In genomic region chr19:5681446-5682292, GRCh38 we compare ENCODE assay signal across 8 cellular contexts. TPM values are rescaled to one million over a fixed set of nuclear protein-coding genes. Genes with fewer than 3 reads are reported as not detected.
A peak's percentile ranks its signal among the peaks of the same experiment; 100 is the strongest.
DNase-seq lines count a peak whose midpoint lies in the region; ATAC-seq, FAIRE-seq and TF ChIP-seq lines count a peak whose summit lies in the region.

No MANE protein-coding gene starts in this region.

- H3K79me2 ChIP-seq in K562 (ENCODE audit: control insufficient read depth, insufficient read depth, low read length) = peaks cover 12% of the 10 kb centered on the region

- peaks cover 23% of the 10 kb centered on the region for H3K4me1 Mint-ChIP-seq in activated naive CD4-positive, alpha-beta T cell treated with anti-CD3 and anti-CD28 coated beads for 36 hours (ENCODE audit: low read depth)
- H3K4me1 Mint-ChIP-seq in memory B cell = peaks cover 28% of the 10 kb centered on the region
- H3K4me1 Mint-ChIP-seq in type B pancreatic cell (ENCODE audit: unreplicated experiment) = peaks cover 9% of the 10 kb centered on the region

- CTCF ChIA-PET in activated naive CD4-positive, alpha-beta T cell treated with anti-CD3 and anti-CD28 coated beads for 36 hours (lab: Charles Lee) = no interaction called here
- CTCF ChIA-PET in K562 (lab: Yijun Ruan, JAX; ENCODE audit: low intra/inter-chr PET ratio) = interaction anchor here (0.6 kb wide), 1 partner anchor 12 kb away, joined by 6 read pairs; no protein-coding TSS in a partner anchor

- no peaks in the 10 kb centered on the region for H3K9me3 ChIP-seq in K562 (replicated peaks; ENCODE audit: control insufficient read depth, insufficient read depth, low read depth, low read length)

- intact Hi-C loops in activated naive CD4-positive, alpha-beta T cell treated with anti-CD3 and anti-CD28 coated beads for 36 hours (cut with micrococcal nuclease) = loop anchor here (2.0 kb wide), 1 partner anchor 223 kb away; the partner anchor contains the start of gene VMAC
- intact Hi-C loops in K562 (cut with micrococcal nuclease) = loop anchor here (10.0 kb wide), 1 partner anchor 57 kb away; the partner anchor contains the start of genes SAFB and SAFB2

- H3K36me3 Mint-ChIP-seq in activated naive CD4-positive, alpha-beta T cell treated with anti-CD3 and anti-CD28 coated beads for 36 hours (ENCODE audit: low read depth) = peaks cover 6% of the 10 kb centered on the region
- H3K36me3 Mint-ChIP-seq in memory B cell (no peaks in the 10 kb centered on the region), type B pancreatic cell (no peaks in the 10 kb centered on the region)

- TF ChIP-seq CTCF in K562 (IDR thresholded peaks at IDR 0.05 in 2 of 3, conservative IDR thresholded peaks at IDR 0.05 in 1 of 3; ENCODE audit: insufficient read depth in 2 of 3, low read depth in 1 of 3, low read length in 3 of 3) (no peak), type B pancreatic cell (conservative IDR thresholded peaks at IDR 0.05) (no peak)

- peak overlapping the region; percentile 74 for H3K4me3 Mint-ChIP-seq in activated naive CD4-positive, alpha-beta T cell treated with anti-CD3 and anti-CD28 coated beads for 36 hours
- H3K4me3 Mint-ChIP-seq in memory B cell (peak overlapping the region; percentile 87), type B pancreatic cell (peak overlapping the region; percentile 83)

- no peaks in the 10 kb centered on the region for H3K9me3 Mint-ChIP-seq in activated naive CD4-positive, alpha-beta T cell treated with anti-CD3 and anti-CD28 coated beads for 36 hours
- H3K9me3 Mint-ChIP-seq in memory B cell = peaks cover 3% of the 10 kb centered on the region
- H3K9me3 Mint-ChIP-seq in type B pancreatic cell = no peaks in the 10 kb centered on the region

- POLR2A ChIA-PET in K562 (lab: Yijun Ruan, JAX) = interaction anchor here (1.0 to 1.7 kb wide), 4 partner anchors 9 to 110 kb away, joined by 3 to 11 read pairs (median 5); partner anchors contain the start of genes CATSPERD, DUS3L and LONP1

- no peak for FAIRE-seq in K562 (lab: Jason Lieb, UNC)

- H3K27ac ChIP-seq in K562 (ENCODE audit: extremely low read depth, low read depth, low read length) = no peak overlapping the region; the same call in 2 of the 3 replicates

- in situ Hi-C loops in K562 (cut with MboI) = no loop called here

- BruUV-seq in K562 (replicated peaks; lab: Mats Ljungman, UMichigan) = no TSS peak

- ATAC-seq in K562 = no peak
- ATAC-seq in memory B cell (ENCODE audit: low read depth) = no peak
- ATAC-seq in HG02642 (IDR thresholded peaks at IDR 0.05; ENCODE audit: poor library complexity, unreplicated experiment) = no peak

- WGBS in K562 (ENCODE audit: insufficient coverage, low coverage, missing lambda C conversion rate) = 36% methylated on average over 14 of the region's 14 CpGs

- peak overlapping the region; percentile 51 for H3K27ac Mint-ChIP-seq in activated naive CD4-positive, alpha-beta T cell treated with anti-CD3 and anti-CD28 coated beads for 36 hours
- H3K27ac Mint-ChIP-seq in memory B cell = peak overlapping the region; percentile 93
- peak overlapping the region; percentile 42 for H3K27ac Mint-ChIP-seq in type B pancreatic cell

- no peaks in the 10 kb centered on the region for H3K9me1 ChIP-seq in K562 (ENCODE audit: control insufficient read depth, insufficient read depth, low read length)

- TF ChIP-seq POLR2A in K562 (conservative IDR thresholded peaks at IDR 0.05) = no peak

- no peak for TF ChIP-seq EP300 in K562 (IDR thresholded peaks at IDR 0.05; ENCODE audit: low read length)

- peaks cover 25 to 68% of the 10 kb centered on the region in 2 experiments for H3K4me1 ChIP-seq in K562 (replicated peaks in 1 of 2; ENCODE audit: control insufficient read depth in 2 of 2, insufficient read depth in 2 of 2, low read length in 2 of 2)

- TF ChIP-seq RAD21 in K562 (CRISPR knock-in tag; conservative IDR thresholded peaks at IDR 0.05 in 1 of 2, IDR thresholded peaks at IDR 0.05 in 1 of 2) = no peak

- H3K27me3 Mint-ChIP-seq in activated naive CD4-positive, alpha-beta T cell treated with anti-CD3 and anti-CD28 coated beads for 36 hours (ENCODE audit: low read depth) = no peaks in the 10 kb centered on the region
- H3K27me3 Mint-ChIP-seq in memory B cell (no peaks in the 10 kb centered on the region), type B pancreatic cell (peaks cover 3% of the 10 kb centered on the region)

- peak overlapping the region; percentile 100 for H2AFZ ChIP-seq in K562 (ENCODE audit: low read depth, low read length)

- no peaks in the 10 kb centered on the region for H3K27me3 ChIP-seq in K562 (ENCODE audit: control insufficient read depth in 2 of 2, insufficient read depth in 2 of 2, low read length in 2 of 2)

- peak overlapping the region; percentile 99 for H3K4me2 ChIP-seq in K562 (ENCODE audit: insufficient read depth, low read length)

- H3K4me3 ChIP-seq in K562 = peak overlapping the region; percentile 94; the same call in 1 of the 2 replicates

- H4K20me1 ChIP-seq in K562 (replicated peaks; ENCODE audit: control insufficient read depth, insufficient read depth, low read length) = peaks cover 6% of the 10 kb centered on the region; the same call in 1 of the 2 replicates

- no peak for DNase-seq in activated naive CD4-positive, alpha-beta T cell treated with anti-CD3 and anti-CD28 coated beads for 36 hours
- DNase-seq in activated naive CD4-positive, alpha-beta T cell treated with anti-CD3 and anti-CD28 coated beads, Interleukin-2, amount 50 U/mL, for 16 hours = no peak
- DNase-seq in K562 (ENCODE audit: extremely low read depth in 1 of 4, low spot score in 3 of 4) (no peak), memory B cell (ENCODE audit: low spot score in 2 of 2) (no peak), type B pancreatic cell (ENCODE audit: extremely low spot score, unreplicated experiment) (no peak), SK-N-DZ (ENCODE audit: low spot score) (no peak), NOMO-1 (lab: John Stamatoyannopoulos, UW; ENCODE audit: unreplicated experiment in 2 of 2) (no peak)

- peaks cover 17% of the 10 kb centered on the region; the same call in 2 of the 3 replicates for H3K36me3 ChIP-seq in K562 (ENCODE audit: control insufficient read depth, insufficient read depth, low read length)

- H3K9ac ChIP-seq in K562 (ENCODE audit: insufficient read depth in 1 of 2, low read depth in 2 of 2, low read length in 2 of 2) = peak overlapping the region in 1 of 2 experiments; percentile 100; a peak in 2 of 4 replicates

RNA-seq across cellular contexts. Expression of gene HSD11B1L, which starts 0.8 kb away (rescaled TPM):
- total RNA-seq in activated naive CD4-positive, alpha-beta T cell treated with anti-CD3 and anti-CD28 coated beads for 36 hours = 1 to 10 TPM; 2.6 to 3.0 TPM
- 1.9 and 5.4 TPM in 2 replicates for total RNA-seq in K562 (2011; cell fraction: chromatin; rRNA removed; ENCODE audit: low replicate concordance)
- 5.4 and 5.5 TPM in 2 replicates for total RNA-seq in K562 (2011; cell fraction: nucleolus; rRNA removed)
- total RNA-seq in K562 (2011; cell fraction: nucleoplasm; rRNA removed) = 4.8 TPM in 2 replicates
- total RNA-seq in K562 (2014; rRNA removed) = 4.9 and 7.7 TPM in 2 replicates
- 1.2 and 1.4 TPM in 2 replicates for total RNA-seq in K562 (2014; rRNA removed; fragmentation: Illumina TruSeq; extraction: Trizol)
- 2.0 and 2.3 TPM in 2 replicates for total RNA-seq in K562 (2015; rRNA removed; fragmentation: Illumina TruSeq; extraction: Trizol)
- total RNA-seq in K562 (2021) = 3.6 and 4.3 TPM in 2 replicates
- polyA plus RNA-seq in K562 (2011; rRNA removed) = 2.3 and 3.1 TPM in 2 replicates
- 4.4 and 11.4 TPM in 2 replicates for polyA plus RNA-seq in K562 (2011; cell fraction: cytosol; rRNA removed)
- 7.8 and 11.4 TPM in 2 replicates for polyA plus RNA-seq in K562 (2011; cell fraction: nucleus; rRNA removed)
- polyA plus RNA-seq in K562 (2012) = 3.4 and 7.3 TPM in 2 replicates
- 1.7 and 2.2 TPM in 2 replicates for polyA plus RNA-seq in K562 (2014; fragmentation: Illumina TruSeq; extraction: Trizol)
- polyA plus RNA-seq in K562 (2014; fragmentation: Nextera tagmentation; extraction: Ambion mirVana) = under 1 TPM; 0.31 to 0.36 TPM
- 4.7 and 6.3 TPM in 2 replicates for polyA plus RNA-seq in K562 (2014; rRNA removed)
- 0.39 and 0.63 TPM in 2 replicates for polyA minus RNA-seq in K562 (2011; rRNA and poly(A)+ RNA removed)
- polyA minus RNA-seq in K562 (2011; cell fraction: cytosol; rRNA and poly(A)+ RNA removed) = 2.2 and 2.4 TPM in 2 replicates
- 0.56 and 0.94 TPM in 2 replicates for polyA minus RNA-seq in K562 (2011; cell fraction: nucleus; rRNA and poly(A)+ RNA removed)
- total RNA-seq in type B pancreatic cell (ENCODE audit: low replicate concordance) = 6.2 and 11.0 TPM in 2 replicates
- 45.0 and 46.0 TPM in 2 replicates for polyA plus RNA-seq in SK-N-DZ (2014; cell fraction: cytosol; rRNA removed)
- polyA plus RNA-seq in SK-N-DZ (2014; cell fraction: nucleus; rRNA removed) = 56.8 and 68.8 TPM in 2 replicates

RNA-seq across cellular contexts. Expression of gene MICOS13, which starts 1.4 kb away (rescaled TPM):
- 10 to 100 TPM; 43.3 to 44.8 TPM for total RNA-seq in activated naive CD4-positive, alpha-beta T cell treated with anti-CD3 and anti-CD28 coated beads for 36 hours
- total RNA-seq in K562 (2011; cell fraction: chromatin; rRNA removed; ENCODE audit: low replicate concordance) = 10.1 and 39.6 TPM in 2 replicates
- 71.5 and 77.0 TPM in 2 replicates for total RNA-seq in K562 (2011; cell fraction: nucleolus; rRNA removed)
- 30.0 and 32.6 TPM in 2 replicates for total RNA-seq in K562 (2011; cell fraction: nucleoplasm; rRNA removed)
- total RNA-seq in K562 (2014; rRNA removed) (220 and 383 TPM in 2 replicates), K562 (2014; rRNA removed; fragmentation: Illumina TruSeq; extraction: Trizol) (19.1 and 24.6 TPM in 2 replicates), K562 (2015; rRNA removed; fragmentation: Illumina TruSeq; extraction: Trizol) (94.0 and 105 TPM in 2 replicates), K562 (2021) (95.4 and 113 TPM in 2 replicates), type B pancreatic cell (ENCODE audit: low replicate concordance) (42.2 and 50.0 TPM in 2 replicates)
- polyA plus RNA-seq in K562 (2011; rRNA removed) (32.1 and 42.6 TPM in 2 replicates), K562 (2014; fragmentation: Illumina TruSeq; extraction: Trizol) (41.2 and 69.4 TPM in 2 replicates), K562 (2014; fragmentation: Nextera tagmentation; extraction: Ambion mirVana) (10 to 100 TPM; 15.5 to 49.4 TPM), K562 (2014; rRNA removed) (124 and 202 TPM in 2 replicates)
- polyA plus RNA-seq in K562 (2011; cell fraction: cytosol; rRNA removed) = 60.9 and 173 TPM in 2 replicates
- 33.8 and 49.4 TPM in 2 replicates for polyA plus RNA-seq in K562 (2011; cell fraction: nucleus; rRNA removed)
- polyA plus RNA-seq in K562 (2012) = 68.5 and 125 TPM in 2 replicates
- polyA minus RNA-seq in K562 (2011; rRNA and poly(A)+ RNA removed) = 3.6 and 6.3 TPM in 2 replicates
- 17.7 and 22.1 TPM in 2 replicates for polyA minus RNA-seq in K562 (2011; cell fraction: cytosol; rRNA and poly(A)+ RNA removed)
- 17.0 and 19.5 TPM in 2 replicates for polyA minus RNA-seq in K562 (2011; cell fraction: nucleus; rRNA and poly(A)+ RNA removed)
- 29.8 and 31.0 TPM in 2 replicates for polyA plus RNA-seq in SK-N-DZ (2014; cell fraction: cytosol; rRNA removed)
- 26.0 and 26.7 TPM in 2 replicates for polyA plus RNA-seq in SK-N-DZ (2014; cell fraction: nucleus; rRNA removed)

RNA-seq across cellular contexts. Expression of gene RPL36, which starts 8.4 kb away (rescaled TPM):
- 1,000 to 10,000 TPM; 1,916 to 2,003 TPM for total RNA-seq in activated naive CD4-positive, alpha-beta T cell treated with anti-CD3 and anti-CD28 coated beads for 36 hours
- total RNA-seq in K562 (2011; cell fraction: chromatin; rRNA removed; ENCODE audit: low replicate concordance) = 84.7 and 180 TPM in 2 replicates
- 420 and 494 TPM in 2 replicates for total RNA-seq in K562 (2011; cell fraction: nucleolus; rRNA removed)
- 317 and 516 TPM in 2 replicates for total RNA-seq in K562 (2011; cell fraction: nucleoplasm; rRNA removed)
- 2,132 and 2,298 TPM in 2 replicates for total RNA-seq in K562 (2014; rRNA removed)
- 392 and 590 TPM in 2 replicates for total RNA-seq in K562 (2014; rRNA removed; fragmentation: Illumina TruSeq; extraction: Trizol)
- 1,406 and 1,507 TPM in 2 replicates for total RNA-seq in K562 (2015; rRNA removed; fragmentation: Illumina TruSeq; extraction: Trizol)
- total RNA-seq in K562 (2021) = 1,327 and 1,377 TPM in 2 replicates
- 695 and 1,029 TPM in 2 replicates for polyA plus RNA-seq in K562 (2011; rRNA removed)
- 629 and 993 TPM in 2 replicates for polyA plus RNA-seq in K562 (2011; cell fraction: cytosol; rRNA removed)
- 639 and 683 TPM in 2 replicates for polyA plus RNA-seq in K562 (2011; cell fraction: nucleus; rRNA removed)
- polyA plus RNA-seq in K562 (2012) = 2,027 and 2,339 TPM in 2 replicates
- 350 and 728 TPM in 2 replicates for polyA plus RNA-seq in K562 (2014; fragmentation: Illumina TruSeq; extraction: Trizol)
- polyA plus RNA-seq in K562 (2014; fragmentation: Nextera tagmentation; extraction: Ambion mirVana) = 1,000 to 10,000 TPM; 3,132 to 3,412 TPM
- 1,530 and 1,653 TPM in 2 replicates for polyA plus RNA-seq in K562 (2014; rRNA removed)
- polyA minus RNA-seq in K562 (2011; rRNA and poly(A)+ RNA removed) = 132 and 161 TPM in 2 replicates
- polyA minus RNA-seq in K562 (2011; cell fraction: cytosol; rRNA and poly(A)+ RNA removed) = 779 and 953 TPM in 2 replicates
- 134 and 203 TPM in 2 replicates for polyA minus RNA-seq in K562 (2011; cell fraction: nucleus; rRNA and poly(A)+ RNA removed)
- total RNA-seq in type B pancreatic cell (ENCODE audit: low replicate concordance) = 1,016 and 1,024 TPM in 2 replicates
- polyA plus RNA-seq in SK-N-DZ (2014; cell fraction: cytosol; rRNA removed) = 1,227 and 2,229 TPM in 2 replicates
- 675 and 1,214 TPM in 2 replicates for polyA plus RNA-seq in SK-N-DZ (2014; cell fraction: nucleus; rRNA removed)

RNA-seq across cellular contexts. Expression of gene LONP1, which starts 38.3 kb away (rescaled TPM):
- total RNA-seq in activated naive CD4-positive, alpha-beta T cell treated with anti-CD3 and anti-CD28 coated beads for 36 hours = 100 to 1,000 TPM; 223 to 229 TPM
- 180 and 424 TPM in 2 replicates for total RNA-seq in K562 (2011; cell fraction: chromatin; rRNA removed; ENCODE audit: low replicate concordance)
- total RNA-seq in K562 (2011; cell fraction: nucleolus; rRNA removed) = 314 and 331 TPM in 2 replicates
- total RNA-seq in K562 (2011; cell fraction: nucleoplasm; rRNA removed) = 165 and 217 TPM in 2 replicates
- 202 and 214 TPM in 2 replicates for total RNA-seq in K562 (2014; rRNA removed)
- 26.9 and 37.3 TPM in 2 replicates for total RNA-seq in K562 (2014; rRNA removed; fragmentation: Illumina TruSeq; extraction: Trizol)
- total RNA-seq in K562 (2015; rRNA removed; fragmentation: Illumina TruSeq; extraction: Trizol) = 89.1 and 89.8 TPM in 2 replicates
- total RNA-seq in K562 (2021) = 207 and 238 TPM in 2 replicates
- 84.5 and 110 TPM in 2 replicates for polyA plus RNA-seq in K562 (2011; rRNA removed)
- polyA plus RNA-seq in K562 (2011; cell fraction: cytosol; rRNA removed) = 121 and 226 TPM in 2 replicates
- 273 and 320 TPM in 2 replicates for polyA plus RNA-seq in K562 (2011; cell fraction: nucleus; rRNA removed)
- 122 and 281 TPM in 2 replicates for polyA plus RNA-seq in K562 (2012)
- 76.5 and 160 TPM in 2 replicates for polyA plus RNA-seq in K562 (2014; fragmentation: Illumina TruSeq; extraction: Trizol)
- polyA plus RNA-seq in K562 (2014; fragmentation: Nextera tagmentation; extraction: Ambion mirVana) = 1 to 10 TPM; 1.1 to 3.7 TPM
- 138 and 161 TPM in 2 replicates for polyA plus RNA-seq in K562 (2014; rRNA removed)
- 39.2 and 57.2 TPM in 2 replicates for polyA minus RNA-seq in K562 (2011; rRNA and poly(A)+ RNA removed)
- 97.1 and 131 TPM in 2 replicates for polyA minus RNA-seq in K562 (2011; cell fraction: cytosol; rRNA and poly(A)+ RNA removed)
- 67.5 and 106 TPM in 2 replicates for polyA minus RNA-seq in K562 (2011; cell fraction: nucleus; rRNA and poly(A)+ RNA removed)
- 68.0 and 74.0 TPM in 2 replicates for total RNA-seq in type B pancreatic cell (ENCODE audit: low replicate concordance)
- polyA plus RNA-seq in SK-N-DZ (2014; cell fraction: cytosol; rRNA removed) = 59.6 and 71.5 TPM in 2 replicates
- polyA plus RNA-seq in SK-N-DZ (2014; cell fraction: nucleus; rRNA removed) = 130 and 133 TPM in 2 replicates

RNA-seq across cellular contexts. Expression of gene CATSPERD, which starts 38.8 kb away (rescaled TPM):
- not detected for total RNA-seq in activated naive CD4-positive, alpha-beta T cell treated with anti-CD3 and anti-CD28 coated beads for 36 hours
- total RNA-seq in K562 (2011; cell fraction: chromatin; rRNA removed; ENCODE audit: low replicate concordance) = not detected in 2 replicates
- not detected in 2 replicates for total RNA-seq in K562 (2011; cell fraction: nucleolus; rRNA removed)
- not detected in 2 replicates for total RNA-seq in K562 (2011; cell fraction: nucleoplasm; rRNA removed)
- not detected in 2 replicates for total RNA-seq in K562 (2014; rRNA removed)
- not detected in 2 replicates for total RNA-seq in K562 (2014; rRNA removed; fragmentation: Illumina TruSeq; extraction: Trizol)
- total RNA-seq in K562 (2015; rRNA removed; fragmentation: Illumina TruSeq; extraction: Trizol) = not detected in 2 replicates
- total RNA-seq in K562 (2021) = not detected in 2 replicates
- not detected in 2 replicates for polyA plus RNA-seq in K562 (2011; rRNA removed)
- polyA plus RNA-seq in K562 (2011; cell fraction: cytosol; rRNA removed) = not detected in 2 replicates
- not detected in 2 replicates for polyA plus RNA-seq in K562 (2011; cell fraction: nucleus; rRNA removed)
- 0.04 TPM in 1 of 2 replicates, not detected in the other for polyA plus RNA-seq in K562 (2012)
- polyA plus RNA-seq in K562 (2014; fragmentation: Illumina TruSeq; extraction: Trizol) = not detected in 2 replicates
- polyA plus RNA-seq in K562 (2014; fragmentation: Nextera tagmentation; extraction: Ambion mirVana) = not detected
- not detected in 2 replicates for polyA plus RNA-seq in K562 (2014; rRNA removed)
- not detected in 2 replicates for polyA minus RNA-seq in K562 (2011; rRNA and poly(A)+ RNA removed)
- not detected in 2 replicates for polyA minus RNA-seq in K562 (2011; cell fraction: cytosol; rRNA and poly(A)+ RNA removed)
- polyA minus RNA-seq in K562 (2011; cell fraction: nucleus; rRNA and poly(A)+ RNA removed) = not detected in 2 replicates
- total RNA-seq in type B pancreatic cell (ENCODE audit: low replicate concordance) = 0.41 TPM in 1 of 2 replicates, not detected in the other
- polyA plus RNA-seq in SK-N-DZ (2014; cell fraction: cytosol; rRNA removed) = not detected in 2 replicates
- polyA plus RNA-seq in SK-N-DZ (2014; cell fraction: nucleus; rRNA removed) = not detected in 2 replicates

Comparison
In these comparisons a context has a peak if more than half of its experiments do, and no peak if none do; other contexts are left out.
1. H3K27ac Mint-ChIP-seq: peak in every context shown above with its lines; median percentile 93 in memory B cell; 51 in activated naive CD4-positive, alpha-beta T cell treated with anti-CD3 and anti-CD28 coated beads for 36 hours; 42 in type B pancreatic cell.